ENCODE assay signal across 8 cellular contexts in the genomic region with DNA sequence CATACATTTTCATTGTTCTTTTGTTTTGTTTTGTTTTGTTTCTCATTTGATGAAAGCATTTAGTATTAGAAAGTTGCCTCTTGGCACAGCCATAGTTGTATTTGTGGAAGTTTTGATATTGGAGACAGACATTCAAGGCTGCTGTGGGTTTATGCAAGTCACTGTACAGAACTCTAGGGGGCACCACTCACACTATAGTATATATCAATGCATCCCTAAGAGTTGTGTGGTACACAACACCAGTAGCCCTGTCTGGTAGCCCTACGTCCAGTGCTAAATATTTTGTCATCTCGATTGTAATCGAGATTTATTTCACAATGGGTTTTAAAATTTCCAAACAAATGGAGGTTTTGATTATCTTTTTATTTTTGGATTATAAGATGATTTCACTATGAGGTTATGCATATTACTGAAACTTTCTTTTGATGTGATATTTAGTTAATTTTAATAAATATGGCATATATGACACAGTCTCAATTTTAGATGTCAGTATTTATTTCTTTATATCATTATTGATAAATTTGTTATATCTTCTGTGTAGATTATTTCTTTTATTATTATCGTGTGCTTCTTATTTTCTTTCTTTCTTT.
DNase-seq lines count a peak whose midpoint lies in the region; ATAC-seq and TF ChIP-seq lines count a peak whose summit lies in the region.

No MANE protein-coding gene starts in this region.

- H3K4me3 ChIP-seq in astrocyte of the cerebellum (ENCODE audit: low read depth, low read length) (no peak overlapping the region), lower leg skin (ENCODE audit: low read depth, poor library complexity, severe bottlenecking) (no peak overlapping the region)

- TF ChIP-seq CTCF in astrocyte of the cerebellum (IDR thresholded peaks at IDR 0.05; ENCODE audit: low read depth, low read length, missing control alignments): peak; percentile 70
- no peak for TF ChIP-seq CTCF in lower leg skin (IDR thresholded peaks at IDR 0.05)

- TF ChIP-seq POLR2A in lower leg skin (IDR thresholded peaks at IDR 0.05): no peak

- WGBS in lower leg skin, 2 donors: 64 to 73% methylated on average over 4 of the region's 4 CpGs

- peak; percentile 79 for ATAC-seq in GM19025 (IDR thresholded peaks at IDR 0.05; ENCODE audit: low read depth, unreplicated experiment)
- ATAC-seq in HG03175 (IDR thresholded peaks at IDR 0.05; ENCODE audit: unreplicated experiment): peak; percentile 93

- intact Hi-C loops in lower leg skin (cut with DNase I; ENCODE audit: low total_unique reads): no loop called here

- DNase-seq in DMS53 treated with DMSO at 0.1 percent for 48 hours (lab: John Stamatoyannopoulos, UW; ENCODE audit: unreplicated experiment): peak; percentile 66
- DNase-seq in NCI-H526 (lab: John Stamatoyannopoulos, UW): peak; percentile 30 to 59
- peak; percentile 28 for DNase-seq in astrocyte of the cerebellum (ENCODE audit: low read depth)
- peak; percentile 61 for DNase-seq in kidney tubule cell (ENCODE audit: low spot score)
- DNase-seq in occipital lobe (lab: John Stamatoyannopoulos, UW): no peak
- no peak for DNase-seq in lower leg skin (ENCODE audit: low spot score in 2 of 2)

- in situ Hi-C loops in astrocyte of the cerebellum (cut with HindIII; ENCODE audit: low sequenced_read_pairs): no loop called here

Comparison
In these comparisons a context has a peak if more than half of its experiments do, and no peak if none do; other contexts are left out.
1. DNase-seq: peak in DMS53 treated with DMSO at 0.1 percent for 48 hours (single experiment), NCI-H526 (2 of 2), astrocyte of the cerebellum (single experiment) and kidney tubule cell (single experiment); none in occipital lobe (single experiment) and lower leg skin (0 of 2).